Comparison of ENCODE assay signal across 19 cellular contexts in genomic region chr2:129914538-129915302, GRCh38.
"Had no signal": no experiment of that assay in that cellular context is flagged by ENCODE, and none has a peak within 500 bp of the region (broad histone marks: within the 10 kb centered on the region; RNA-seq: fewer than 3 reads in every experiment).

No MANE protein-coding gene starts in this region.

- H3K27ac ChIP-seq: epithelial cell of prostate, heart right ventricle, left ventricle myocardium inferior, prostate gland, SK-N-MC, spleen, thoracic aorta had no signal

- H3K36me3 ChIP-seq: heart right ventricle, left ventricle myocardium inferior, prostate gland, spleen, thoracic aorta had no signal

- H3K27ac Mint-ChIP-seq: activated naive CD8-positive, alpha-beta T cell; effector memory CD8-positive, alpha-beta T cell; memory B cell; natural killer cell; stimulated activated naive CD8-positive, alpha-beta T cell treated with anti-CD3 and anti-CD28 coated beads, Interleukin-15, amount 100 ng/mL, for 72 hours had no signal

- H3K27me3 Mint-ChIP-seq: stimulated activated naive CD8-positive, alpha-beta T cell treated with anti-CD3 and anti-CD28 coated beads, Interleukin-15, amount 100 ng/mL, for 72 hours had no signal

- DNase-seq: activated CD4-positive, alpha-beta T cell treated with anti-CD3 and anti-CD28 coated beads, Interleukin-2, amount 50 U/mL, for 1 hour; activated gamma-delta T cell; activated T-cell treated with anti-CD3 and anti-CD28 coated beads, Interleukin-2, amount 50 U/mL, for 1 hour; amniotic stem cell; dermis blood vessel endothelial cell; effector memory CD8-positive, alpha-beta T cell; heart right ventricle; left ventricle myocardium inferior; natural killer cell; spleen; stimulated activated naive CD8-positive, alpha-beta T cell treated with anti-CD3 and anti-CD28 coated beads, Interleukin-15, amount 100 ng/mL, for 72 hours had no signal

- H3K4me1 Mint-ChIP-seq: natural killer cell; stimulated activated naive CD8-positive, alpha-beta T cell treated with anti-CD3 and anti-CD28 coated beads, Interleukin-15, amount 100 ng/mL, for 72 hours had no signal

- H3K4me3 ChIP-seq: heart right ventricle, left ventricle myocardium inferior, prostate gland, SK-N-MC, spleen, thoracic aorta had no signal

- H3K4me3 Mint-ChIP-seq: activated naive CD8-positive, alpha-beta T cell; effector memory CD8-positive, alpha-beta T cell; memory B cell; natural killer cell; stimulated activated naive CD8-positive, alpha-beta T cell treated with anti-CD3 and anti-CD28 coated beads, Interleukin-15, amount 100 ng/mL, for 72 hours had no signal

- ATAC-seq: activated CD4-positive, CD25-positive, alpha-beta regulatory T cell treated with anti-CD3 and anti-CD28 coated beads, Interleukin-2, amount 50 U/mL, for 24 hours; effector memory CD8-positive, alpha-beta T cell; natural killer cell; sciatic nerve had no signal

- H3K4me1 ChIP-seq: heart right ventricle, left ventricle myocardium inferior, prostate gland, spleen had no signal
